Comparison of ENCODE assay signal across 8 cellular contexts in genomic region chr2:11446733-11447248, GRCh38. TPM values are rescaled to one million over a fixed set of nuclear protein-coding genes. Genes with fewer than 3 reads are reported as not detected.
DNase-seq lines count a peak whose midpoint lies in the region; ATAC-seq, FAIRE-seq and TF ChIP-seq lines count a peak whose summit lies in the region.

No MANE protein-coding gene starts in this region.

- H3K27me3 ChIP-seq in GM12878 (replicated peaks in 1 of 2; ENCODE audit: control insufficient read depth in 2 of 2, insufficient read depth in 2 of 2, low read length in 1 of 2): no peaks in the 10 kb centered on the region

- in situ Hi-C loops in G401 (cut with HindIII; ENCODE audit: low sequenced_read_pairs): no loop called here
- in situ Hi-C loops in GM12878 (cut with MboI): loop anchor here (5.0 to 10.0 kb wide), 2 partner anchors 212 to 314 kb away; a partner anchor contains a TSS

- POLR2A ChIA-PET in GM12878 (lab: Charles Lee): no interaction called here

- no peak overlapping the region for H3K9ac ChIP-seq in GM12878 (ENCODE audit: control insufficient read depth, insufficient read depth, low read length)

- RAD21 ChIA-PET in GM12878 (lab: Charles Lee; ENCODE audit: unreplicated experiment): interaction anchor here (1.0 to 1.7 kb wide), 3 partner anchors 207 to 316 kb away, joined by 3 to 12 read pairs (median 4); a partner anchor contains a TSS

- TF ChIP-seq EP300 in GM12878 (IDR thresholded peaks at IDR 0.05; ENCODE audit: borderline replicate concordance in 1 of 2, control insufficient read depth in 1 of 2, low read depth in 2 of 2, low read length in 2 of 2): no peak

- CTCF ChIA-PET in GM12878 (lab: Yijun Ruan, JAX): interaction anchor here (0.7 to 4.2 kb wide), 16 partner anchors 10 to 612 kb away, joined by 3 to 29 read pairs (median 4); partner anchors contain the start of gene E2F6

- H3K36me3 ChIP-seq in GM12878 (ENCODE audit: control insufficient read depth in 2 of 2, insufficient read depth in 2 of 2, low read length in 1 of 2): peaks cover 5 to 23% of the 10 kb centered on the region in 2 experiments

- FAIRE-seq in HTR-8/SVneo (lab: Jason Lieb, UNC): no peak
- no peak for FAIRE-seq in GM12878 (lab: Jason Lieb, UNC)

- H3K9me3 ChIP-seq in GM12878 (replicated peaks; ENCODE audit: control insufficient read depth, insufficient read depth, low read length): peaks cover 6% of the 10 kb centered on the region

- H3K4me2 ChIP-seq in GM12878 (ENCODE audit: control insufficient read depth, insufficient read depth): no peak overlapping the region

- TF ChIP-seq RAD21 in GM12878 (IDR thresholded peaks at IDR 0.05; ENCODE audit: insufficient read depth, low read depth, low read length): peak; percentile 81

- no TSS peak for BruUV-seq in GM12878 (replicated peaks; lab: Mats Ljungman, UMichigan)

- TF ChIP-seq CTCF in GM12878 (IDR thresholded peaks at IDR 0.05 in 2 of 3, conservative IDR thresholded peaks at IDR 0.05 in 1 of 3; ENCODE audit: control insufficient read depth in 2 of 3, extremely low read depth in 1 of 3, insufficient read depth in 1 of 3, low read depth in 3 of 3, low read length in 3 of 3): peak; percentile 63 to 74 (median 67)

- 62% methylated on average over 14 of the region's 14 CpGs for WGBS in GM12878 (ENCODE audit: insufficient coverage, insufficient replicate concordance, low lambda C conversion rate, missing lambda C conversion rate)

- H4K20me1 ChIP-seq in GM12878 (ENCODE audit: control insufficient read depth, insufficient read depth): no peaks in the 10 kb centered on the region

- H3K4me3 ChIP-seq in GM12878 (no peak overlapping the region), skeletal muscle cell (ENCODE audit: low read depth, low read length) (no peak overlapping the region)

- intact Hi-C loops in GM12878 (cut with micrococcal nuclease; ENCODE audit: unreplicated experiment): loop anchor here (1.0 to 2.0 kb wide), 2 partner anchors 212 to 314 kb away; no protein-coding TSS in a partner anchor

- SMC1A ChIA-PET in GM12878 (lab: Charles Lee; ENCODE audit: uncharacterized antibody, unreplicated experiment): interaction anchor here (0.6 to 2.1 kb wide), 5 partner anchors 13 to 314 kb away, joined by 3 to 19 read pairs (median 3); a partner anchor contains a TSS

- H3K79me2 ChIP-seq in GM12878 (ENCODE audit: control insufficient read depth, insufficient read depth, low read length): no peaks in the 10 kb centered on the region

- no peaks in the 10 kb centered on the region for H3K4me1 ChIP-seq in GM12878 (ENCODE audit: control insufficient read depth, insufficient read depth, low read length)

- DNase-seq in G401 (ENCODE audit: low spot score) (peak; percentile 82), HTR-8/SVneo (ENCODE audit: insufficient read length, low spot score) (peak; percentile 49), SK-N-DZ (ENCODE audit: low spot score) (peak; percentile 60), GM12878 (ENCODE audit: low read depth, low spot score) (no peak), hippocampal formation (lab: John Stamatoyannopoulos, UW) (peak; percentile 18 to 37), skeletal muscle cell (ENCODE audit: low read depth) (peak; percentile 6), KG1 (lab: John Stamatoyannopoulos, UW) (no peak)

- TF ChIP-seq POLR2A in GM12878 (IDR thresholded peaks at IDR 0.05; ENCODE audit: low read depth, low read length): no peak

- H2AFZ ChIP-seq in GM12878 (ENCODE audit: control insufficient read depth, low read depth, low read length): no peak overlapping the region

- no peak overlapping the region for H3K27ac ChIP-seq in GM12878 (ENCODE audit: control insufficient read depth, insufficient read depth)

- ATAC-seq in GM12878 (peak; percentile 76), HG02852 (IDR thresholded peaks at IDR 0.05; ENCODE audit: unreplicated experiment) (no peak)

TF ChIP-seq in GM12878, 131 proteins besides CTCF, POLR2A, EP300 and RAD21:
- TF ChIP-seq ELK1 (IDR thresholded peaks at IDR 0.05; ENCODE audit: low read depth, low read length): no peak
- 0 out of 2 replicates have a peak, but pooled peaks have one; percentile 41 for TF ChIP-seq YY1 (IDR thresholded peaks at IDR 0.05; ENCODE audit: low read depth, low read length)
- TF ChIP-seq SMC3 (IDR thresholded peaks at IDR 0.05; ENCODE audit: borderline replicate concordance, low read length): peak; percentile 65

RNA-seq across cellular contexts. Expression of gene E2F6, which starts 19.2 kb away (rescaled TPM):
- 42.2 and 60.8 TPM in 2 replicates for total RNA-seq in G401 (2014; rRNA removed; shearing (Covaris generic))
- 32.3 and 34.7 TPM in 2 replicates for polyA plus RNA-seq in SK-N-DZ (2014; cell fraction: cytosol; rRNA removed)
- 25.5 and 29.6 TPM in 2 replicates for polyA plus RNA-seq in SK-N-DZ (2014; cell fraction: nucleus; rRNA removed)
- 11.1 and 16.6 TPM in 2 replicates for total RNA-seq in GM12878 (2013; cell fraction: nucleolus; rRNA removed)
- total RNA-seq in GM12878 (2014; rRNA removed) (9.2 and 11.3 TPM in 2 replicates), GM12878 (2014; rRNA removed; fragmentation: Illumina TruSeq; extraction: Trizol) (9.9 and 10.1 TPM in 2 replicates), GM12878 (2021) (10.9 and 11.9 TPM in 2 replicates)
- polyA plus RNA-seq in GM12878 (2011; ENCODE audit: low read depth): 6.7 TPM
- polyA plus RNA-seq in GM12878 (2011; rRNA removed) (15.5 and 19.7 TPM in 2 replicates), GM12878 (2014; fragmentation: Illumina TruSeq; extraction: Trizol) (10.9 and 11.7 TPM in 2 replicates), GM12878 (2014; fragmentation: Nextera tagmentation; extraction: Ambion mirVana) (1 to 10 TPM; 4.2 to 5.3 TPM), GM12878 (2014; rRNA removed) (12.3 and 12.6 TPM in 2 replicates), GM12878 (2016; fragmentation: Nextera tagmentation; extraction: Ambion mirVana) (10 to 100 TPM; 11.7 to 12.7 TPM)
- 6.0 and 6.5 TPM in 2 replicates for polyA plus RNA-seq in GM12878 (2011; cell fraction: cytosol; rRNA removed)
- 7.3 and 8.5 TPM in 2 replicates for polyA plus RNA-seq in GM12878 (2011; cell fraction: nucleus; rRNA removed)
- 7.1 and 8.6 TPM in 2 replicates for polyA plus RNA-seq in GM12878 (2012)
- polyA minus RNA-seq in GM12878 (2011; rRNA and poly(A)+ RNA removed): 6.7 and 11.5 TPM in 2 replicates
- 2.1 and 5.2 TPM in 2 replicates for polyA minus RNA-seq in GM12878 (2011; cell fraction: cytosol; rRNA and poly(A)+ RNA removed)
- polyA minus RNA-seq in GM12878 (2011; cell fraction: nucleus; rRNA and poly(A)+ RNA removed): 2.3 and 3.8 TPM in 2 replicates

Comparison
In these comparisons a context has a peak if more than half of its experiments do, and no peak if none do; other contexts are left out.
1. DNase-seq: peak in G401 (single experiment), HTR-8/SVneo (single experiment), SK-N-DZ (single experiment), hippocampal formation (2 of 2) and skeletal muscle cell (single experiment); none in GM12878 (single experiment) and KG1 (single experiment).